Comparison of ENCODE assay signal across 1 cellular context in the genomic region with DNA sequence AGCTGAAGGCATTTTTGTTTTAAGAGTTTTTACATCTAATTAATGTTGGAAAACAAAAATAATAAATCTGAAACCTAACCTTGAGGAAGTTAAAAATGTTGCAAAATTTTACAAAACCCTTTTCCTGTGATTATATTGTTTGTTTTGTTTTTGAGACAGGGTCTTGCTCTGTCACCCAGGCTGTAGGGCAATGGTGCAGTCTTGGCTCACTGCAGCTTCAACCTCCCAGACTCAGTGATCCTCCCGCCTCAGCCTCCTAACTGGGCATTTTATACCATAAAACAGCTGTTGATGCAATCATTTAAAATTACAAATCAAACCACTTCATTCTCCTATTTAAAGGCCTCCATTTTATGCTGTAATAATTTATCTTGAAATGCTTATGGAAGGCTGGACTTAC.
TF ChIP-seq lines count a peak whose summit lies in the region.

No MANE protein-coding gene starts in this region.

TF ChIP-seq in SK-N-SH treated with all-trans-retinoic acid at 6 μM for 48 hours, 23 proteins besides CTCF, POLR2A, EP300 and RAD21 (continued from another document):
- TF ChIP-seq, protein P1, sequence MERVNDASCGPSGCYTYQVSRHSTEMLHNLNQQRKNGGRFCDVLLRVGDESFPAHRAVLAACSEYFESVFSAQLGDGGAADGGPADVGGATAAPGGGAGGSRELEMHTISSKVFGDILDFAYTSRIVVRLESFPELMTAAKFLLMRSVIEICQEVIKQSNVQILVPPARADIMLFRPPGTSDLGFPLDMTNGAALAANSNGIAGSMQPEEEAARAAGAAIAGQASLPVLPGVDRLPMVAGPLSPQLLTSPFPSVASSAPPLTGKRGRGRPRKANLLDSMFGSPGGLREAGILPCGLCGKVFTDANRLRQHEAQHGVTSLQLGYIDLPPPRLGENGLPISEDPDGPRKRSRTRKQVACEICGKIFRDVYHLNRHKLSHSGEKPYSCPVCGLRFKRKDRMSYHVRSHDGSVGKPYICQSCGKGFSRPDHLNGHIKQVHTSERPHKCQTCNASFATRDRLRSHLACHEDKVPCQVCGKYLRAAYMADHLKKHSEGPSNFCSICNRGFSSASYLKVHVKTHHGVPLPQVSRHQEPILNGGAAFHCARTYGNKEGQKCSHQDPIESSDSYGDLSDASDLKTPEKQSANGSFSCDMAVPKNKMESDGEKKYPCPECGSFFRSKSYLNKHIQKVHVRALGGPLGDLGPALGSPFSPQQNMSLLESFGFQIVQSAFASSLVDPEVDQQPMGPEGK (CRISPR knock-in tag; IDR thresholded peaks at IDR 0.05; ENCODE audit: borderline replicate concordance) = no peak
- no peak for TF ChIP-seq ZFP3 (CRISPR knock-in tag; IDR thresholded peaks at IDR 0.05)
